Comparison of ENCODE assay signal across 36 cellular contexts in genomic region chr17:37637956-37638355, GRCh38.
"Had no signal": no experiment of that assay in that cellular context is flagged by ENCODE, and none has a peak within 500 bp of the region (broad histone marks: within the 10 kb centered on the region; RNA-seq: fewer than 3 reads in every experiment).

No MANE protein-coding gene starts in this region.

- DNase-seq: Kasumi-1, MG63, MM.1S, MV-4-11, NCI-H1048, NCI-H1092, NCI-H1092 treated with DMSO at 0.1 percent for 48 hours, NCI-H1105, NCI-H1105 treated with DMSO at 0.1 percent for 48 hours, NCI-H1417, NCI-H1417 treated with DMSO at 0.1 percent for 48 hours, NCI-H1436, NCI-H1436 treated with DMSO at 0.1 percent for 48 hours, NCI-H146, NCI-H1694, NCI-H1694 treated with DMSO at 0.1 percent for 48 hours, NCI-H187, NCI-H187 treated with DMSO at 0.1 percent for 48 hours, NCI-H1930, NCI-H2029, NCI-H2029 treated with DMSO at 0.1 percent for 48 hours, NCI-H2081, NCI-H2081 treated with DMSO at 0.1 percent for 48 hours, NCI-H2107, NCI-H2171, NCI-H2171 treated with DMSO at 0.1 percent for 48 hours, NCI-H2227 treated with DMSO at 0.1 percent for 48 hours, NCI-H226, NCI-H345, NCI-H446, NCI-H446 treated with DMSO at 0.1 percent for 48 hours, NCI-H510A, NCI-H510A treated with DMSO at 0.1 percent for 48 hours, NCI-H524, NCI-H524 treated with DMSO at 0.1 percent for 48 hours, NCI-H526 had no signal

- H3K27me3 ChIP-seq: MG63 had no signal

- H3K9me3 ChIP-seq: MG63 had no signal

- H3K4me3 ChIP-seq: MG63 had no signal
